8 cellular contexts compared by ENCODE assay signal in genomic region chr12:51326762-51327439, GRCh38. TPM values are rescaled to one million over a fixed set of nuclear protein-coding genes. Genes with fewer than 3 reads are reported as not detected.
DNase-seq lines count a peak whose midpoint lies in the region; TF ChIP-seq lines count a peak whose summit lies in the region.

No MANE protein-coding gene starts in this region.

- H3K9ac ChIP-seq in neuronal stem cell (ENCODE audit: low read depth, low read length, poor library complexity): no peak overlapping the region

- H3K18ac ChIP-seq in neuronal stem cell (ENCODE audit: low read length): no peak overlapping the region

- H3K4me2 ChIP-seq in neuronal stem cell (ENCODE audit: insufficient read depth, low read length, poor library complexity, severe bottlenecking): no peak overlapping the region

- no peaks in the 10 kb centered on the region for H3K27me3 ChIP-seq in Peyer's patch
- H3K27me3 ChIP-seq in neuronal stem cell (ENCODE audit: control insufficient read depth in 3 of 3, insufficient read depth in 3 of 3, low read depth in 1 of 3, low read length in 3 of 3): no peaks in the 10 kb centered on the region

- H2BK15ac ChIP-seq in neuronal stem cell (ENCODE audit: low read length): no peak overlapping the region

- H4K91ac ChIP-seq in neuronal stem cell (ENCODE audit: low read depth, low read length, poor library complexity): no peak overlapping the region

- H4K8ac ChIP-seq in neuronal stem cell (ENCODE audit: low read depth, low read length): no peak overlapping the region

- peak overlapping the region; percentile 15 to 59 (median 40) for H3K27ac ChIP-seq in Peyer's patch
- peak overlapping the region; percentile 39 for H3K27ac ChIP-seq in neuronal stem cell (replicated peaks; ENCODE audit: low read length)

- H3K79me1 ChIP-seq in neuronal stem cell (ENCODE audit: low read depth, low read length): no peaks in the 10 kb centered on the region

- DNase-seq in GM04503 (ENCODE audit: low read depth): peak; percentile 49
- peak; percentile 49 for DNase-seq in HCEC 1CT
- DNase-seq in Peyer's patch: peak in 2 of 3 donors; percentile 47 to 52
- peak; percentile 59 for DNase-seq in epithelial cell of esophagus (ENCODE audit: low read depth)
- no peak for DNase-seq in neuronal stem cell (ENCODE audit: low spot score)
- DNase-seq in GOT3 (lab: John Stamatoyannopoulos, UW): no peak
- DNase-seq in ecto neural progenitor cell (ENCODE audit: low spot score): no peak
- no peak for DNase-seq in T-helper 9 cell

- H3K4me3 ChIP-seq in Peyer's patch (no peak overlapping the region), epithelial cell of esophagus (ENCODE audit: low read length) (no peak overlapping the region), neuronal stem cell (ENCODE audit: low read length in 2 of 2) (no peak overlapping the region)

- no peak overlapping the region for H3K14ac ChIP-seq in neuronal stem cell (ENCODE audit: low read length)

- H3K4ac ChIP-seq in neuronal stem cell (ENCODE audit: low read length): no peak overlapping the region

- no peaks in the 10 kb centered on the region for H3K36me3 ChIP-seq in Peyer's patch
- H3K36me3 ChIP-seq in neuronal stem cell (replicated peaks in 1 of 2; ENCODE audit: control insufficient read depth in 2 of 2, insufficient read depth in 2 of 2, low read length in 2 of 2): no peaks in the 10 kb centered on the region

- H3K9me3 ChIP-seq in Peyer's patch (no peaks in the 10 kb centered on the region), neuronal stem cell (replicated peaks in 1 of 2; ENCODE audit: control insufficient read depth in 2 of 2, insufficient read depth in 1 of 2, low read depth in 1 of 2, low read length in 2 of 2) (peaks cover 0 to 2% of the 10 kb centered on the region in 2 donors)

- H3K23ac ChIP-seq in neuronal stem cell (ENCODE audit: low read depth, low read length, poor library complexity): no peak overlapping the region

- H3K4me1 ChIP-seq in Peyer's patch (peaks cover 0 to 15% (median 8%) of the 10 kb centered on the region in 4 donors), neuronal stem cell (ENCODE audit: control insufficient read depth in 2 of 2, insufficient read depth in 1 of 2, low read depth in 1 of 2, low read length in 2 of 2) (peaks cover 2 to 11% of the 10 kb centered on the region in 2 donors)

- TF ChIP-seq CTCF in Peyer's patch (IDR thresholded peaks at IDR 0.05) (no peak), epithelial cell of esophagus (IDR thresholded peaks at IDR 0.05; ENCODE audit: insufficient read depth, low read depth, low read length, missing control alignments) (no peak)

- H2BK5ac ChIP-seq in neuronal stem cell (ENCODE audit: low read length): no peak overlapping the region

- no peak overlapping the region for H2BK12ac ChIP-seq in neuronal stem cell (ENCODE audit: low read length)

- no CpG with 5 or more reads among the region's 7 CpGs for WGBS in neuronal stem cell (ENCODE audit: extremely low coverage in 2 of 2, insufficient read length in 2 of 2, insufficient replicate concordance in 1 of 2), 2 donors

- TF ChIP-seq POLR2A in Peyer's patch (IDR thresholded peaks at IDR 0.05): no peak

- no peak overlapping the region for H2AK5ac ChIP-seq in neuronal stem cell (ENCODE audit: low read depth, low read length)

- H2BK120ac ChIP-seq in neuronal stem cell (ENCODE audit: low read depth, low read length): no peak overlapping the region

- peak overlapping the region; percentile 77 for H2AFZ ChIP-seq in neuronal stem cell (ENCODE audit: low read length)

RNA-seq across cellular contexts. Expression of gene BIN2, which starts 2.9 kb away (rescaled TPM):
- total RNA-seq in Peyer's patch: 10 to 100 TPM in 1 of 4 donors, 1 to 10 TPM in 3; 2.3 to 38.0 (median 5.6) TPM
- polyA plus RNA-seq in neuronal stem cell (2013, experiment 1 of 2): not detected
- not detected for polyA plus RNA-seq in neuronal stem cell (2013, experiment 2 of 2)

RNA-seq across cellular contexts. Expression of gene CELA1, which starts 19.6 kb away (rescaled TPM):
- not detected for total RNA-seq in Peyer's patch
- polyA plus RNA-seq in neuronal stem cell (2013, experiment 1 of 2): not detected
- polyA plus RNA-seq in neuronal stem cell (2013, experiment 2 of 2): not detected

RNA-seq across cellular contexts. Expression of gene SMAGP, which starts 56.7 kb away (rescaled TPM):
- 10 to 100 TPM; 23.1 to 42.9 (median 39.1) TPM for total RNA-seq in Peyer's patch
- 8.4 TPM for polyA plus RNA-seq in neuronal stem cell (2013, experiment 1 of 2)
- polyA plus RNA-seq in neuronal stem cell (2013, experiment 2 of 2): 8.1 TPM

Comparison
In these comparisons a context has a peak if more than half of its experiments do, and no peak if none do; other contexts are left out.
1. DNase-seq: peak in GM04503 (single experiment), HCEC 1CT (single experiment), Peyer's patch (2 of 3) and epithelial cell of esophagus (single experiment); none in neuronal stem cell (single experiment), GOT3 (single experiment), ecto neural progenitor cell (single experiment) and T-helper 9 cell (single experiment).